In genomic region chr1:161238039-161238473, GRCh38 we compare ENCODE assay signal across 1 cellular context.
TF ChIP-seq lines count a peak whose summit lies in the region.

NR1I3 (minus strand) TSS chr1:161238203; CDS start chr1:161236565, 1,638 bp downstream.

TF ChIP-seq in HepG2, 621 proteins besides CTCF, POLR2A, EP300 and RAD21 (continued from another document and continues in another):
- TF ChIP-seq ZNF687 (CRISPR knock-in tag; IDR thresholded peaks at IDR 0.05) (no peak; the same call in 1 of the 2 replicates), NCOA2 (CRISPR knock-in tag; IDR thresholded peaks at IDR 0.05) (peak; percentile 44; the same call in 1 of the 2 replicates), MTA3 (CRISPR knock-in tag; IDR thresholded peaks at IDR 0.05) (no peak), SIX4 (CRISPR knock-in tag; IDR thresholded peaks at IDR 0.05) (no peak), HDAC6 (IDR thresholded peaks at IDR 0.05; ENCODE audit: low read depth, low read length) (no peak), SNAI1 (CRISPR knock-in tag; IDR thresholded peaks at IDR 0.05; ENCODE audit: borderline replicate concordance) (no peak), GLI4 (CRISPR knock-in tag; IDR thresholded peaks at IDR 0.05; ENCODE audit: borderline replicate concordance) (no peak), FOXK2 (IDR thresholded peaks at IDR 0.05) (peak; percentile 56; the same call in 1 of the 2 replicates), KMT2B (CRISPR knock-in tag; IDR thresholded peaks at IDR 0.05) (no peak), TARDBP (CRISPR knock-in tag; IDR thresholded peaks at IDR 0.05) (peak; percentile 77; the same call in 1 of the 2 replicates), ARNT2 (CRISPR knock-in tag; IDR thresholded peaks at IDR 0.05; ENCODE audit: low read depth) (no peak), HHEX (CRISPR knock-in tag; IDR thresholded peaks at IDR 0.05) (no peak), NCOA5 (CRISPR knock-in tag; IDR thresholded peaks at IDR 0.05) (no peak), REXO4 (CRISPR knock-in tag; IDR thresholded peaks at IDR 0.05; ENCODE audit: borderline replicate concordance) (no peak), ZBTB3 (CRISPR knock-in tag; IDR thresholded peaks at IDR 0.05; ENCODE audit: borderline replicate concordance, low read depth) (0 out of 2 replicates have a peak, but pooled peaks have one; percentile 65), ELF1 (CRISPR knock-in tag; IDR thresholded peaks at IDR 0.05) (no peak; the same call in 1 of the 2 replicates), ZNF549 (CRISPR knock-in tag; IDR thresholded peaks at IDR 0.05) (no peak), HNRNPL (IDR thresholded peaks at IDR 0.05; ENCODE audit: low read depth, low read length) (no peak), ZEB1 (IDR thresholded peaks at IDR 0.05; ENCODE audit: insufficient replicate concordance, low read depth) (peak; percentile 31), ZNF350 (CRISPR knock-in tag; IDR thresholded peaks at IDR 0.05; ENCODE audit: borderline replicate concordance, low read depth) (no peak), ZNF354B (CRISPR knock-in tag; IDR thresholded peaks at IDR 0.05) (no peak), DMAP1 (CRISPR knock-in tag; IDR thresholded peaks at IDR 0.05) (no peak), IKZF4 (CRISPR knock-in tag; IDR thresholded peaks at IDR 0.05; ENCODE audit: borderline replicate concordance, low read depth, not compliant biosample characterization) (no peak), CREBL2 (CRISPR knock-in tag; IDR thresholded peaks at IDR 0.05; ENCODE audit: borderline replicate concordance) (no peak), PTBP1 (IDR thresholded peaks at IDR 0.05; ENCODE audit: low read depth, low read length, poor library complexity, severe bottlenecking) (no peak), KLF15 (CRISPR knock-in tag; IDR thresholded peaks at IDR 0.05; ENCODE audit: borderline replicate concordance) (no peak), POLR2AphosphoS2 (IDR thresholded peaks at IDR 0.05; ENCODE audit: low read depth, low read length) (no peak), RELA (CRISPR knock-in tag; IDR thresholded peaks at IDR 0.05) (no peak), DZIP1 (CRISPR knock-in tag; IDR thresholded peaks at IDR 0.05) (no peak), MLX (CRISPR knock-in tag; IDR thresholded peaks at IDR 0.05) (no peak), U2AF1 (optimal IDR thresholded peaks at IDR 0.05; ENCODE audit: low read depth, low read length) (no peak), WIZ (CRISPR knock-in tag; IDR thresholded peaks at IDR 0.05) (no peak), NFE2L2 (IDR thresholded peaks at IDR 0.05; ENCODE audit: low read length) (no peak), ZC3H13 (CRISPR knock-in tag; IDR thresholded peaks at IDR 0.05) (no peak), SAFB2 (CRISPR knock-in tag; IDR thresholded peaks at IDR 0.05; ENCODE audit: borderline replicate concordance, low read depth) (no peak), ZNF670 (CRISPR knock-in tag; IDR thresholded peaks at IDR 0.05; ENCODE audit: borderline replicate concordance) (peak; percentile 63; the same call in 1 of the 2 replicates), AKNA (CRISPR knock-in tag; IDR thresholded peaks at IDR 0.05; ENCODE audit: borderline replicate concordance) (no peak), SP140L (CRISPR knock-in tag; IDR thresholded peaks at IDR 0.05; ENCODE audit: borderline replicate concordance) (no peak), ZNF251 (CRISPR knock-in tag; IDR thresholded peaks at IDR 0.05) (no peak), ATF2 (CRISPR knock-in tag; IDR thresholded peaks at IDR 0.05) (peak; percentile 61; the same call in 1 of the 2 replicates), PCBP1 (IDR thresholded peaks at IDR 0.05; ENCODE audit: borderline replicate concordance, low read depth, low read length) (no peak), HDAC2 (CRISPR knock-in tag; IDR thresholded peaks at IDR 0.05) (peak; percentile 74; the same call in 1 of the 2 replicates), JUN (CRISPR knock-in tag; IDR thresholded peaks at IDR 0.05) (no peak; the same call in 1 of the 2 replicates), PCBP2 (optimal IDR thresholded peaks at IDR 0.05; ENCODE audit: low read depth, low read length, poor library complexity, severe bottlenecking) (no peak), POGK (CRISPR knock-in tag; conservative IDR thresholded peaks at IDR 0.05) (0 out of 2 replicates have a peak, but pooled peaks have one; percentile 26), ZNF367 (CRISPR knock-in tag; IDR thresholded peaks at IDR 0.05; ENCODE audit: borderline replicate concordance) (no peak), LCORL (IDR thresholded peaks at IDR 0.05) (no peak; the same call in 1 of the 2 replicates), LCORL (CRISPR knock-in tag; IDR thresholded peaks at IDR 0.05) (peak; percentile 85), ZNF337 (CRISPR knock-in tag; IDR thresholded peaks at IDR 0.05; ENCODE audit: borderline replicate concordance, low read depth) (no peak), CERS6 (CRISPR knock-in tag; IDR thresholded peaks at IDR 0.05) (no peak), ZFP36 (IDR thresholded peaks at IDR 0.05; ENCODE audit: borderline replicate concordance, low read depth, low read length, partially characterized antibody) (no peak), AGO2 (optimal IDR thresholded peaks at IDR 0.05; ENCODE audit: low read depth, low read length) (no peak)
